ENCODE assay signal across 8 cellular contexts in the genomic region with DNA sequence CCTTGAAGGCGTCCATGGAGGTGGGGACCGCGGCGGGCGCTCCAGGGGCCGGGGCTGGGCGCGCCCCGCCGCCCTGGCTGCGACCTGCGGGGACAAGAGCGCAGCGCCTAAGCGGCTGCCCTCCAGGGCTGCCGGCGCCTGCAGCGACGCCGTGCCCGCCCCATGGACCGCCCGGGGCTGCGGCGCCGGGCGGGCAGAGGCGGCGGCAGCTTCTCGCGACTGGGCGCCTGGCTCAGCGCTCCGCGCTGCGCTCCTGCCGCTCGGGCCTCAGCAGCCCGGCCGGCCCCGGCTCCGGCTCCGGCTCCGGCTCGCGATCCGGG. TPM values are rescaled to one million over a fixed set of nuclear protein-coding genes. Genes with fewer than 3 reads are reported as not detected.
DNase-seq lines count a peak whose midpoint lies in the region; ATAC-seq and TF ChIP-seq lines count a peak whose summit lies in the region.

No MANE protein-coding gene starts in this region.

- CTCF ChIA-PET in CD4-positive, alpha-beta memory T cell (lab: Charles Lee; ENCODE audit: partially characterized antibody), result no interaction called here

- no peaks in the 10 kb centered on the region; the same call in 1 of the 2 replicates for H3F3A ChIP-seq in OCI-LY1 (ENCODE audit: insufficient read depth, low read length)

- H3K4me1 Mint-ChIP-seq in CD4-positive, alpha-beta memory T cell, result peaks cover 20 to 51% (median 37%) of the 10 kb centered on the region in 4 donors
- H3K4me1 Mint-ChIP-seq in natural killer cell (peaks cover 11 to 29% of the 10 kb centered on the region in 2 donors), type B pancreatic cell (ENCODE audit: unreplicated experiment) (peaks cover 12% of the 10 kb centered on the region)

- no peak overlapping the region for H2AFZ ChIP-seq in OCI-LY1 (ENCODE audit: low read length)

- H3K4me3 ChIP-seq in GM06990 (replicated peaks; ENCODE audit: low read depth, low read length), result peak overlapping the region; percentile 57; the same call in 1 of the 2 replicates
- peak overlapping the region; percentile 98 for H3K4me3 ChIP-seq in OCI-LY1 (ENCODE audit: low read depth, low read length, poor library complexity, severe bottlenecking)
- no peak overlapping the region for H3K4me3 ChIP-seq in fibroblast of pulmonary artery (replicated peaks; ENCODE audit: low read depth, low read length)
- H3K4me3 ChIP-seq in gastrocnemius medialis, result peak overlapping the region; percentile 52 to 79 (median 58)
- H3K4me3 ChIP-seq in CD4-positive, alpha-beta memory T cell (ENCODE audit: low read length in 2 of 2), result no peak overlapping the region

- H3K27ac ChIP-seq in OCI-LY1 (ENCODE audit: low read depth, low read length, poor library complexity, severe bottlenecking), result peak overlapping the region; percentile 68
- peak overlapping the region; percentile 56 to 78 (median 60) for H3K27ac ChIP-seq in gastrocnemius medialis
- H3K27ac ChIP-seq in CD4-positive, alpha-beta memory T cell (ENCODE audit: low read depth, low read length), result no peak overlapping the region

- peaks cover 28% of the 10 kb centered on the region for H3K4me1 ChIP-seq in OCI-LY1 (ENCODE audit: insufficient read depth, low read length, severe bottlenecking)
- H3K4me1 ChIP-seq in gastrocnemius medialis, result peaks cover 21 to 25% of the 10 kb centered on the region in 2 donors
- peaks cover 28% of the 10 kb centered on the region for H3K4me1 ChIP-seq in CD4-positive, alpha-beta memory T cell (ENCODE audit: insufficient read depth, low read length)

- peaks cover 60 to 65% of the 10 kb centered on the region in 2 donors for H3K27me3 Mint-ChIP-seq in CD4-positive, alpha-beta memory T cell
- H3K27me3 Mint-ChIP-seq in natural killer cell (ENCODE audit: low read depth in 2 of 2), result peaks cover 46 to 53% of the 10 kb centered on the region in 2 donors
- peaks cover 90% of the 10 kb centered on the region for H3K27me3 Mint-ChIP-seq in type B pancreatic cell

- in situ Hi-C loops in gastrocnemius medialis (cut with MboI; ENCODE audit: low sequenced_read_pairs in 4 of 4), result no loop called here

- H3K36me3 ChIP-seq in GM06990 (ENCODE audit: control insufficient read depth, insufficient read depth, low read length), result no peaks in the 10 kb centered on the region
- peaks cover 17% of the 10 kb centered on the region for H3K36me3 ChIP-seq in OCI-LY1 (ENCODE audit: insufficient read depth, low read length)
- no peaks in the 10 kb centered on the region for H3K36me3 ChIP-seq in gastrocnemius medialis
- H3K36me3 ChIP-seq in CD4-positive, alpha-beta memory T cell (ENCODE audit: insufficient read depth, low read length), result no peaks in the 10 kb centered on the region

- peaks cover 39% of the 10 kb centered on the region for H3K79me2 ChIP-seq in OCI-LY1 (ENCODE audit: insufficient read depth, low read length)

- ATAC-seq in gastrocnemius medialis (peak; percentile 25 to 39), natural killer cell (no peak)
- no peak for ATAC-seq in activated CD4-positive, CD25-positive, alpha-beta regulatory T cell treated with anti-CD3 and anti-CD28 coated beads, Interleukin-2, amount 50 U/mL, for 24 hours

- H3K9me2 ChIP-seq in OCI-LY1 (ENCODE audit: low read depth, low read length), result no peaks in the 10 kb centered on the region

- no peak for TF ChIP-seq POLR2A in gastrocnemius medialis (IDR thresholded peaks at IDR 0.05)

- H3K9ac ChIP-seq in OCI-LY1 (ENCODE audit: low read length), result peak overlapping the region; percentile 98

- POLR2A ChIA-PET in CD4-positive, alpha-beta memory T cell (lab: Charles Lee; ENCODE audit: partially characterized antibody), result no interaction called here

- no peak for DNase-seq in GM06990 (ENCODE audit: extremely low read depth, insufficient read length)
- peak; percentile 13 for DNase-seq in fibroblast of pulmonary artery (ENCODE audit: low read depth)
- no peak for DNase-seq in gastrocnemius medialis
- no peak for DNase-seq in CD4-positive, alpha-beta memory T cell
- DNase-seq in natural killer cell, result no peak
- DNase-seq in type B pancreatic cell (ENCODE audit: extremely low spot score, unreplicated experiment), result no peak

- H3K9me3 Mint-ChIP-seq in CD4-positive, alpha-beta memory T cell, result peaks cover 0 to 9% (median under 1%) of the 10 kb centered on the region in 8 donors
- H3K9me3 Mint-ChIP-seq in natural killer cell (no peaks in the 10 kb centered on the region), type B pancreatic cell (no peaks in the 10 kb centered on the region)

- no peak for TF ChIP-seq CTCF in GM06990 (IDR thresholded peaks at IDR 0.05; ENCODE audit: insufficient read depth, low read length, poor library complexity, severe bottlenecking)
- no peak for TF ChIP-seq CTCF in OCI-LY1 (IDR thresholded peaks at IDR 0.05; ENCODE audit: low read length)
- no peak for TF ChIP-seq CTCF in fibroblast of pulmonary artery (IDR thresholded peaks at IDR 0.05; ENCODE audit: low read length, missing control alignments)
- TF ChIP-seq CTCF in gastrocnemius medialis (IDR thresholded peaks at IDR 0.05 in 4 of 5, conservative IDR thresholded peaks at IDR 0.05 in 1 of 5), result no peak
- TF ChIP-seq CTCF in natural killer cell (IDR thresholded peaks at IDR 0.05), result no peak
- no peak for TF ChIP-seq CTCF in type B pancreatic cell (conservative IDR thresholded peaks at IDR 0.05)

- H3K4me2 ChIP-seq in OCI-LY1 (ENCODE audit: low read length), result peak overlapping the region; percentile 87

- no peaks in the 10 kb centered on the region for H4K20me1 ChIP-seq in OCI-LY1 (ENCODE audit: insufficient read depth, low read length)

- no peak overlapping the region for H3K4me3 Mint-ChIP-seq in CD4-positive, alpha-beta memory T cell
- H3K4me3 Mint-ChIP-seq in natural killer cell, result no peak overlapping the region
- no peak overlapping the region for H3K4me3 Mint-ChIP-seq in type B pancreatic cell

- H3K9me3 ChIP-seq in OCI-LY1 (ENCODE audit: low read length) (no peaks in the 10 kb centered on the region), gastrocnemius medialis (no peaks in the 10 kb centered on the region)
- H3K9me3 ChIP-seq in CD4-positive, alpha-beta memory T cell (ENCODE audit: control insufficient read depth in 1 of 2, low read length in 2 of 2), result no peaks in the 10 kb centered on the region

- H3K27ac Mint-ChIP-seq in CD4-positive, alpha-beta memory T cell, result no peak overlapping the region
- H3K27ac Mint-ChIP-seq in natural killer cell, result no peak overlapping the region
- H3K27ac Mint-ChIP-seq in type B pancreatic cell, result no peak overlapping the region

- intact Hi-C loops in gastrocnemius medialis (cut with DNase I; ENCODE audit: low total_unique reads), result loop anchor here (2.0 to 10.0 kb wide), 3 partner anchors 21 to 301 kb away; no protein-coding TSS in a partner anchor
- intact Hi-C loops in CD4-positive, alpha-beta memory T cell (cut with micrococcal nuclease), result no loop called here
- intact Hi-C loops in natural killer cell (cut with micrococcal nuclease), result no loop called here

- H3K36me3 Mint-ChIP-seq in CD4-positive, alpha-beta memory T cell, result peaks cover 0 to 3% of the 10 kb centered on the region in 2 donors
- H3K36me3 Mint-ChIP-seq in natural killer cell (no peaks in the 10 kb centered on the region), type B pancreatic cell (no peaks in the 10 kb centered on the region)

- H3K27me3 ChIP-seq in GM06990 (replicated peaks; ENCODE audit: control insufficient read depth, insufficient read depth, low read length) (peaks cover 4% of the 10 kb centered on the region), OCI-LY1 (ENCODE audit: insufficient read depth, low read length) (no peaks in the 10 kb centered on the region; the same call in 1 of the 2 replicates), gastrocnemius medialis (peaks cover 75 to 86% (median 84%) of the 10 kb centered on the region in 3 donors)
- H3K27me3 ChIP-seq in CD4-positive, alpha-beta memory T cell (ENCODE audit: insufficient read depth, low read length), result peaks cover 47% of the 10 kb centered on the region

RNA-seq across cellular contexts. Expression of gene PITX1, which starts 0.2 kb away (rescaled TPM):
- total RNA-seq in gastrocnemius medialis (10 to 100 TPM in 1 of 4 donors, 1 to 10 TPM in 3; 5.3 to 21.2 (median 9.3) TPM), natural killer cell (not detected), type B pancreatic cell (ENCODE audit: low replicate concordance) (6.3 and 13.4 TPM in 2 replicates)
- total RNA-seq in CD4-positive, alpha-beta memory T cell, result not detected
- not detected for polyA plus RNA-seq in CD4-positive, alpha-beta memory T cell

Comparison
In these comparisons a context has a peak if more than half of its experiments do, and no peak if none do; other contexts are left out.
1. H3K4me3 ChIP-seq: peak in GM06990 (single experiment), OCI-LY1 (single experiment) and gastrocnemius medialis (4 of 4); none in fibroblast of pulmonary artery (single experiment) and CD4-positive, alpha-beta memory T cell (0 of 2).
2. ATAC-seq: peak in gastrocnemius medialis (2 of 2); none in natural killer cell (0 of 3) and activated CD4-positive, CD25-positive, alpha-beta regulatory T cell treated with anti-CD3 and anti-CD28 coated beads, Interleukin-2, amount 50 U/mL, for 24 hours (0 of 2).